ENCODE assay signal across 21 cellular contexts in genomic region chr1:166603296-166603695, GRCh38.
"Had no signal": no experiment of that assay in that cellular context is flagged by ENCODE, and none has a peak within 500 bp of the region (broad histone marks: within the 10 kb centered on the region; RNA-seq: fewer than 3 reads in every experiment).

No MANE protein-coding gene starts in this region.

- H3K9me3 ChIP-seq: gastrocnemius medialis, spleen had no signal

- H3K4me3 Mint-ChIP-seq: activated B cell treated with CpG ODN at 0.5 μM for 24 hours; activated CD4-positive, alpha-beta memory T cell treated with anti-CD3 and anti-CD28 coated beads, Interleukin-2, amount 10 ng/mL, durations not matched to agents 7 days and 5 days; activated CD8-positive, alpha-beta memory T cell treated with anti-CD3 and anti-CD28 coated beads, Interleukin-2, amount 10 ng/mL, durations not matched to agents 7 days and 5 days; activated naive CD8-positive, alpha-beta T cell treated with anti-CD3 and anti-CD28 coated beads, Interleukin-2, amount 10 ng/mL, durations not matched to agents 7 days and 5 days; activated T-helper 17 cell treated with anti-CD3 and anti-CD28 coated beads, Interleukin-2, amount 50 U/mL, for 72 hours; memory B cell; T-helper 17 cell had no signal

- H3K36me3 ChIP-seq: gastrocnemius medialis, spleen had no signal

- H3K36me3 Mint-ChIP-seq: activated CD8-positive, alpha-beta memory T cell treated with anti-CD3 and anti-CD28 coated beads, Interleukin-2, amount 10 ng/mL, durations not matched to agents 7 days and 5 days; activated naive CD8-positive, alpha-beta T cell treated with anti-CD3 and anti-CD28 coated beads, Interleukin-2, amount 10 ng/mL, durations not matched to agents 7 days and 5 days; memory B cell had no signal

- ATAC-seq: activated CD8-positive, alpha-beta memory T cell treated with anti-CD3 and anti-CD28 coated beads, Interleukin-2, amount 10 ng/mL, durations not matched to agents 7 days and 5 days; activated T-helper 17 cell treated with anti-CD3 and anti-CD28 coated beads, Interleukin-2, amount 50 U/mL, for 72 hours; gastrocnemius medialis; left ventricle myocardium superior; T-helper 17 cell had no signal

- H3K27ac Mint-ChIP-seq: activated B cell treated with CpG ODN at 0.5 μM for 24 hours; activated CD4-positive, alpha-beta memory T cell treated with anti-CD3 and anti-CD28 coated beads, Interleukin-2, amount 10 ng/mL, durations not matched to agents 7 days and 5 days; activated CD8-positive, alpha-beta memory T cell treated with anti-CD3 and anti-CD28 coated beads, Interleukin-2, amount 10 ng/mL, durations not matched to agents 7 days and 5 days; activated naive CD8-positive, alpha-beta T cell treated with anti-CD3 and anti-CD28 coated beads, Interleukin-2, amount 10 ng/mL, durations not matched to agents 7 days and 5 days; activated T-helper 17 cell treated with anti-CD3 and anti-CD28 coated beads, Interleukin-2, amount 50 U/mL, for 72 hours; memory B cell; T-helper 17 cell had no signal

- H3K27me3 ChIP-seq: dorsolateral prefrontal cortex, gastrocnemius medialis, spleen had no signal

- H3K27ac ChIP-seq: dorsolateral prefrontal cortex, gastrocnemius medialis, spleen had no signal

- H3K4me1 Mint-ChIP-seq: activated B cell treated with CpG ODN at 0.5 μM for 24 hours; activated CD4-positive, alpha-beta memory T cell treated with anti-CD3 and anti-CD28 coated beads, Interleukin-2, amount 10 ng/mL, durations not matched to agents 7 days and 5 days; activated CD8-positive, alpha-beta memory T cell treated with anti-CD3 and anti-CD28 coated beads, Interleukin-2, amount 10 ng/mL, durations not matched to agents 7 days and 5 days; activated naive CD8-positive, alpha-beta T cell treated with anti-CD3 and anti-CD28 coated beads, Interleukin-2, amount 10 ng/mL, durations not matched to agents 7 days and 5 days; activated T-helper 17 cell treated with anti-CD3 and anti-CD28 coated beads, Interleukin-2, amount 50 U/mL, for 72 hours; memory B cell; T-helper 17 cell had no signal

- H3K4me1 ChIP-seq: gastrocnemius medialis, spleen had no signal

- DNase-seq: activated B cell treated with CpG ODN at 0.5 μM for 24 hours; activated CD4-positive, alpha-beta memory T cell treated with anti-CD3 and anti-CD28 coated beads, Interleukin-2, amount 10 ng/mL, durations not matched to agents 7 days and 5 days; activated CD4-positive, alpha-beta T cell treated with anti-CD3 and anti-CD28 coated beads for 4 hours; activated CD8-positive, alpha-beta memory T cell treated with anti-CD3 and anti-CD28 coated beads, Interleukin-2, amount 10 ng/mL, durations not matched to agents 7 days and 5 days; activated naive CD4-positive, alpha-beta T cell; activated naive CD8-positive, alpha-beta T cell treated with anti-CD3 and anti-CD28 coated beads, Interleukin-2, amount 10 ng/mL, durations not matched to agents 7 days and 5 days; amygdala; caudate nucleus; dorsolateral prefrontal cortex; gastrocnemius medialis; head of caudate nucleus; left ventricle myocardium superior; occipital lobe; posterior cingulate gyrus; retina; spleen; stimulated activated CD4-positive, alpha-beta T cell treated with anti-CD3 and anti-CD28 coated beads, Interleukin-4, amount 100 ng/mL, for 4 hours; stimulated activated naive CD4-positive, alpha-beta T cell; T-helper 17 cell had no signal

- H3K9me3 Mint-ChIP-seq: activated B cell treated with CpG ODN at 0.5 μM for 24 hours; activated CD4-positive, alpha-beta memory T cell treated with anti-CD3 and anti-CD28 coated beads, Interleukin-2, amount 10 ng/mL, durations not matched to agents 7 days and 5 days; activated naive CD8-positive, alpha-beta T cell treated with anti-CD3 and anti-CD28 coated beads, Interleukin-2, amount 10 ng/mL, durations not matched to agents 7 days and 5 days; activated T-helper 17 cell treated with anti-CD3 and anti-CD28 coated beads, Interleukin-2, amount 50 U/mL, for 72 hours; memory B cell had no signal

- H3K4me3 ChIP-seq: dorsolateral prefrontal cortex, gastrocnemius medialis, spleen had no signal
